ENCODE assay signal across 36 cellular contexts in the genomic region with DNA sequence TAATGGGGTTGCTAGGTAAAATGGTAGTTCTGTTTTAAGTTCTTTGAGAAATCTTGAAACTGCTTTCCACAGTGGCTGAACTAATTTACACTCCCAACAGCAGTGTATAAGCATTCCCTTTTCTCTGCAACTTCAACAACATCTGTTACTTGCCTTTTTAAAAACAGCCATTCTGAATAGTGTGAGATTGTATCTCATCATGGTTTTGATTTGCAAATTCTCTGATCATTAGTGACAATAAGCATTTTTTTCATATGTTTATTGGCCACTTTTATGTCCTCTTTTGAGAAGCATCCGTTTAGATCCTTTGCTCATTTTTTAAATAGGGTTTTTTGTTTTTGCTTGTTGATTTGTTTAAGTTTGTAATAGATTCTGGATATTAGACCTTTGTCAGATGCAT.
"Had no signal": no experiment of that assay in that cellular context is flagged by ENCODE, and none has a peak within 500 bp of the region (broad histone marks: within the 10 kb centered on the region; RNA-seq: fewer than 3 reads in every experiment).

No MANE protein-coding gene starts in this region.

- H3K27ac ChIP-seq: adrenal gland, body of pancreas, brain microvascular endothelial cell, breast epithelium, WERI-Rb-1 had no signal

- H3K27me3 Mint-ChIP-seq: activated CD4-positive, alpha-beta memory T cell treated with anti-CD3 and anti-CD28 coated beads for 36 hours; activated CD4-positive, alpha-beta T cell treated with anti-CD3 and anti-CD28 coated beads, Interleukin-2, amount 10 ng/mL, durations not matched to agents 24 days and 14 days; activated CD8-positive, alpha-beta T cell treated with anti-CD3 and anti-CD28 coated beads for 36 hours; activated naive CD8-positive, alpha-beta T cell treated with anti-CD3 and anti-CD28 coated beads for 36 hours; activated T-helper 17 cell treated with anti-CD3 and anti-CD28 coated beads, Interleukin-2, amount 50 U/mL, for 72 hours had no signal

- ATAC-seq: activated CD4-positive, CD25-positive, alpha-beta regulatory T cell treated with anti-CD3 and anti-CD28 coated beads, Interleukin-2, amount 50 U/mL, for 24 hours; activated CD8-positive, alpha-beta T cell treated with anti-CD3 and anti-CD28 coated beads for 36 hours; activated naive CD4-positive, alpha-beta T cell treated with anti-CD3 and anti-CD28 coated beads, Interleukin-2, amount 50 U/mL, for 72 hours; activated T-cell treated with anti-CD3 and anti-CD28 coated beads, Interleukin-2, amount 50 U/mL, for 4 hours; activated T-cell treated with anti-CD3 and anti-CD28 coated beads, Interleukin-2, amount 50 U/mL, for 72 hours; activated T-helper 17 cell treated with anti-CD3 and anti-CD28 coated beads, Interleukin-2, amount 50 U/mL, for 72 hours; body of pancreas; WTC11 had no signal

- H3K9me3 Mint-ChIP-seq: activated CD4-positive, alpha-beta T cell treated with anti-CD3 and anti-CD28 coated beads, Interleukin-2, amount 10 ng/mL, durations not matched to agents 24 days and 14 days; activated naive CD8-positive, alpha-beta T cell treated with anti-CD3 and anti-CD28 coated beads for 36 hours; T-helper 2 cell treated with Interferon-gamma antibody and Interleukin-4, amounts not matched to agents 5 μg/mL and 100 μg/mL, for 36 hours had no signal

- H3K27ac Mint-ChIP-seq: activated CD4-positive, alpha-beta memory T cell treated with anti-CD3 and anti-CD28 coated beads for 36 hours; activated CD4-positive, alpha-beta T cell treated with anti-CD3 and anti-CD28 coated beads, Interleukin-2, amount 10 ng/mL, durations not matched to agents 24 days and 14 days; activated CD8-positive, alpha-beta T cell treated with anti-CD3 and anti-CD28 coated beads for 36 hours; activated naive CD4-positive, alpha-beta T cell treated with anti-CD3 and anti-CD28 coated beads for 36 hours; activated naive CD4-positive, alpha-beta T cell treated with anti-CD3 and anti-CD28 coated beads, Interleukin-2, amount 50 U/mL, for 72 hours; activated naive CD8-positive, alpha-beta T cell treated with anti-CD3 and anti-CD28 coated beads for 36 hours; activated T-cell treated with anti-CD3 and anti-CD28 coated beads, Interleukin-2, amount 50 U/mL, for 72 hours; activated T-helper 1 cell treated with anti-CD3 and anti-CD28 coated beads, Interleukin-12 subunit alpha, Interleukin-12 subunit beta, Interleukin-2, Interleukin-4 antibody, amounts not matched to agents 30 ng/mL and 10 ng/mL and 1 ng/mL, durations not matched to agents 14 hours and 24 hours and 36 hours; activated T-helper 17 cell treated with anti-CD3 and anti-CD28 coated beads, Interleukin-2, amount 50 U/mL, for 72 hours; T-helper 1 cell treated with Interleukin-12 subunit alpha and Interleukin-12 subunit beta and Interleukin-4 antibody, amounts not matched to agents 30 μg/mL and 1 μg/mL, for 36 hours; T-helper 2 cell treated with Interferon-gamma antibody and Interleukin-4, amounts not matched to agents 5 μg/mL and 100 μg/mL, for 36 hours; WTC11 had no signal

- H3K27me3 ChIP-seq: adrenal gland, body of pancreas, brain microvascular endothelial cell, breast epithelium had no signal

- H3K4me1 ChIP-seq: adrenal gland, body of pancreas, breast epithelium had no signal

- H3K4me1 Mint-ChIP-seq: activated CD4-positive, alpha-beta T cell treated with anti-CD3 and anti-CD28 coated beads, Interleukin-2, amount 10 ng/mL, durations not matched to agents 24 days and 14 days; activated naive CD8-positive, alpha-beta T cell treated with anti-CD3 and anti-CD28 coated beads for 36 hours; activated T-helper 17 cell treated with anti-CD3 and anti-CD28 coated beads, Interleukin-2, amount 50 U/mL, for 72 hours had no signal

- H3K36me3 Mint-ChIP-seq: activated CD4-positive, alpha-beta memory T cell treated with anti-CD3 and anti-CD28 coated beads for 36 hours; activated naive CD4-positive, alpha-beta T cell treated with anti-CD3 and anti-CD28 coated beads, Interleukin-2, amount 50 U/mL, for 72 hours; activated naive CD8-positive, alpha-beta T cell treated with anti-CD3 and anti-CD28 coated beads for 36 hours had no signal

- H3K4me3 ChIP-seq: adrenal gland, body of pancreas, breast epithelium had no signal

- H3K4me3 Mint-ChIP-seq: activated CD4-positive, alpha-beta memory T cell treated with anti-CD3 and anti-CD28 coated beads for 36 hours; activated CD4-positive, alpha-beta T cell treated with anti-CD3 and anti-CD28 coated beads, Interleukin-2, amount 10 ng/mL, durations not matched to agents 24 days and 14 days; activated CD8-positive, alpha-beta T cell treated with anti-CD3 and anti-CD28 coated beads for 36 hours; activated naive CD4-positive, alpha-beta T cell treated with anti-CD3 and anti-CD28 coated beads for 36 hours; activated naive CD8-positive, alpha-beta T cell treated with anti-CD3 and anti-CD28 coated beads for 36 hours; activated T-cell treated with anti-CD3 and anti-CD28 coated beads, Interleukin-2, amount 50 U/mL, for 4 hours; activated T-cell treated with anti-CD3 and anti-CD28 coated beads, Interleukin-2, amount 50 U/mL, for 72 hours; activated T-helper 1 cell treated with anti-CD3 and anti-CD28 coated beads, Interleukin-12 subunit alpha, Interleukin-12 subunit beta, Interleukin-2, Interleukin-4 antibody, amounts not matched to agents 30 ng/mL and 10 ng/mL and 1 ng/mL, durations not matched to agents 14 hours and 24 hours and 36 hours; activated T-helper 17 cell treated with anti-CD3 and anti-CD28 coated beads, Interleukin-2, amount 50 U/mL, for 72 hours; T-helper 1 cell treated with Interleukin-12 subunit alpha and Interleukin-12 subunit beta and Interleukin-4 antibody, amounts not matched to agents 30 μg/mL and 1 μg/mL, for 36 hours; T-helper 2 cell treated with Interferon-gamma antibody and Interleukin-4, amounts not matched to agents 5 μg/mL and 100 μg/mL, for 36 hours; WTC11 had no signal

- H3K9me3 ChIP-seq: adrenal gland, body of pancreas, breast epithelium had no signal

- DNase-seq: activated CD4-positive, alpha-beta memory T cell treated with anti-CD3 and anti-CD28 coated beads for 36 hours; activated CD4-positive, alpha-beta T cell treated with anti-CD3 and anti-CD28 coated beads for 4 hours; activated CD4-positive, alpha-beta T cell treated with anti-CD3 and anti-CD28 coated beads, Interleukin-2, amount 10 ng/mL, durations not matched to agents 24 days and 14 days; activated CD4-positive, alpha-beta T cell treated with anti-CD3 and anti-CD28 coated beads, Interleukin-2, amount 50 U/mL, for 1 hour; activated CD4-positive, alpha-beta T cell treated with anti-CD3 and anti-CD28 coated beads, Interleukin-2, amount 50 U/mL, for 4 hours; activated CD4-positive, CD25-positive, alpha-beta regulatory T cell; activated CD8-positive, alpha-beta memory T cell treated with anti-CD3 and anti-CD28 coated beads, Interleukin-2, amount 50 U/mL, for 4 hours; activated CD8-positive, alpha-beta T cell treated with anti-CD3 and anti-CD28 coated beads for 36 hours; activated effector memory CD4-positive, alpha-beta T cell treated with anti-CD3 and anti-CD28 coated beads, Interleukin-2, amount 50 U/mL, for 16 hours; activated gamma-delta T cell treated with Interleukin-2 at 50 U/mL for 16 hours; activated naive CD4-positive, alpha-beta T cell; activated naive CD4-positive, alpha-beta T cell treated with anti-CD3 and anti-CD28 coated beads for 36 hours; activated naive CD4-positive, alpha-beta T cell treated with anti-CD3 and anti-CD28 coated beads, Interleukin-2, amount 50 U/mL, for 16 hours; activated naive CD8-positive, alpha-beta T cell treated with anti-CD3 and anti-CD28 coated beads for 36 hours; activated T-cell treated with anti-CD3 and anti-CD28 coated beads for 4 hours; activated T-cell treated with anti-CD3 and anti-CD28 coated beads, Interleukin-2, amount 50 U/mL, for 1 hour; activated T-cell treated with anti-CD3 and anti-CD28 coated beads, Interleukin-2, amount 50 U/mL, for 4 hours; activated T-cell treated with anti-CD3 and anti-CD28 coated beads, Interleukin-2, amount 50 U/mL, for 72 hours; adrenal gland; amniotic stem cell; aorta; body of pancreas; brain microvascular endothelial cell; central memory CD4-positive, alpha-beta T cell; T-helper 1 cell; T-helper 2 cell; T-helper 9 cell; WERI-Rb-1 had no signal

- H3K36me3 ChIP-seq: adrenal gland, brain microvascular endothelial cell, breast epithelium, WERI-Rb-1 had no signal
